7 cellular contexts compared by ENCODE assay signal in the genomic region with DNA sequence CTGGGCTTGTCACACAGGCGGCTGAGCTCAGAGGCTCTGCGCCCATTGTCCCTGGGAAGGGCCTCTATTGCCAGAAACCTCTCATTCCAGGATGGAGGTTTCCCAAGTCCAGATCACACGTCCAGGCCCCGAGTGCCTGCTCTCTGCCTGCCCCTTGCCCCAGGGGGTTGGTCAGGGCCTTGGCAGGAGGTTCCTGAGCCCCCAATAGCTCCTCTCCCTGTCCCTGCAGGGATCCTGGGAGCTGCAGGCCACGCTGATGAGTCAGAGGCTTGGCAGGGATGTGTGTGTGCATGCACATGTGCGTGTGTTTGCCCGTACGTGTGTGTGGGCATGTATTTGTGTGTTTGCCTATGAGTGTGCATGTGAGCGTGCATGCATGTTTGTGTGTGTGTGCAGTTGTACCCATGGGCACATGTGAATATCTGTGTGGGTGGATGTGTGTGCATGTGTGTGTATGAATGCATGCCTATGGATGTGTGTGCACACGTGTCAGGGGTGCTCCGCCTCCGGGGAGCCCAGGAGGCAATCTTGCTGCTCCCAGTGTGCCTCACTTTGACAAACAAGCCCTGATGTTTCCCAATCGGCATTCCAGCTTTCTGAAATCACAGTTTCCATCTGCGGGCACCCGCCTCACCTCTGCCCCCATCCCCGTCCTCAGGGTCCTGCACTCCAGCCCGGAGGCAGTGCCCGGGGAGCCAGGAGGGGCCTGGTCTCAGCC.
DNase-seq lines count a peak whose midpoint lies in the region; ATAC-seq, FAIRE-seq and TF ChIP-seq lines count a peak whose summit lies in the region.

No MANE protein-coding gene starts in this region.

- dilution Hi-C loops in IMR-90 (cut with HindIII; ENCODE audit: low sequenced_read_pairs, unreplicated experiment) = no loop called here

- intact Hi-C loops in IMR-90 (cut with micrococcal nuclease) (loop anchor here (1.0 kb wide), 2 partner anchors 40 to 97 kb away; no protein-coding TSS in a partner anchor), right lobe of liver (cut with DNase I) (loop anchor here in 1 of 2 donors (5.0 kb wide), 1 partner anchor 48 kb away; no protein-coding TSS in a partner anchor)
- intact Hi-C loops in CD4-positive, alpha-beta memory T cell (cut with micrococcal nuclease) = no loop called here

- H2AFZ ChIP-seq in IMR-90 (replicated peaks; ENCODE audit: low read length, poor library complexity) = peak overlapping the region; percentile 86

- no peak overlapping the region for H3K4me3 Mint-ChIP-seq in CD4-positive, alpha-beta memory T cell

- TF ChIP-seq POLR2A in IMR-90 (IDR thresholded peaks at IDR 0.05; ENCODE audit: low read depth, low read length) (no peak), right lobe of liver (IDR thresholded peaks at IDR 0.05) (peak; percentile 17), upper lobe of left lung (IDR thresholded peaks at IDR 0.05) (peak in 1 of 4 donors; percentile 10), GM12891 (IDR thresholded peaks at IDR 0.05; ENCODE audit: low read depth, low read length) (no peak)

- peaks cover 7% of the 10 kb centered on the region for H3K9me1 ChIP-seq in IMR-90 (ENCODE audit: insufficient read depth, low read length)

- no peak overlapping the region for H3K27ac Mint-ChIP-seq in CD4-positive, alpha-beta memory T cell

- DNase-seq in IMR-90 (peak; percentile 92), bronchial epithelial cell (ENCODE audit: low read depth) (peak; percentile 91), right lobe of liver (peak; percentile 85 to 93 (median 90)), upper lobe of left lung (peak in 1 of 2 donors; percentile 83), GM12891 (ENCODE audit: insufficient read length, low spot score) (no peak)
- DNase-seq in CD4-positive, alpha-beta memory T cell = no peak

- H3K27ac ChIP-seq in IMR-90 (ENCODE audit: insufficient read depth, low read length) (peak overlapping the region; percentile 88), right lobe of liver (peak overlapping the region; percentile 86 to 98 (median 88)), upper lobe of left lung (peak overlapping the region; percentile 82 to 89 (median 86))
- H3K27ac ChIP-seq in CD4-positive, alpha-beta memory T cell (ENCODE audit: low read depth, low read length) = no peak overlapping the region

- BruUV-seq in IMR-90 (replicated peaks; lab: Mats Ljungman, UMichigan) = no TSS peak

- peak; percentile 36 for FAIRE-seq in bronchial epithelial cell (lab: Jason Lieb, UNC)
- FAIRE-seq in GM12891 (lab: Jason Lieb, UNC) = no peak

- H3K4me2 ChIP-seq in IMR-90 (ENCODE audit: low read depth, low read length) = peak overlapping the region; percentile 63

- H3K36me3 ChIP-seq in IMR-90 (ENCODE audit: control insufficient read depth, insufficient read depth, low read length) = 0 out of 2 replicates have a peak, but pooled peaks cover 4% of the 10 kb centered on the region
- no peaks in the 10 kb centered on the region for H3K36me3 ChIP-seq in bronchial epithelial cell (ENCODE audit: control insufficient read depth, insufficient read depth, low read length)
- H3K36me3 ChIP-seq in right lobe of liver = no peaks in the 10 kb centered on the region
- H3K36me3 ChIP-seq in upper lobe of left lung = no peaks in the 10 kb centered on the region
- H3K36me3 ChIP-seq in CD4-positive, alpha-beta memory T cell (ENCODE audit: insufficient read depth, low read length) = no peaks in the 10 kb centered on the region

- peak overlapping the region; percentile 57 to 96; a peak in 3 of 4 replicates for H4K8ac ChIP-seq in IMR-90 (ENCODE audit: low read depth in 2 of 2, low read length in 2 of 2)

- peak overlapping the region; percentile 76 for H4K5ac ChIP-seq in IMR-90 (ENCODE audit: low read depth, low read length)

- WGBS in IMR-90 (ENCODE audit: extremely low coverage in 2 of 2, insufficient read length in 1 of 2), 2 experiments = 4% methylated on average over 8 of the region's 18 CpGs; no CpG with 5 or more reads in 1 of the 2 experiments
- WGBS in right lobe of liver (ENCODE audit: insufficient coverage, low coverage, low lambda C conversion rate, missing lambda C conversion rate) = 30% methylated on average over 7 of the region's 18 CpGs
- 45 to 49% methylated on average over 12 to 17 of the region's 18 CpGs for WGBS in upper lobe of left lung, 2 donors

- H4K20me1 ChIP-seq in IMR-90 (ENCODE audit: insufficient read depth, low read length) = peaks cover 10% of the 10 kb centered on the region

- no peak for TF ChIP-seq CTCF in IMR-90 (conservative IDR thresholded peaks at IDR 0.05; ENCODE audit: low read depth, low read length)
- TF ChIP-seq CTCF in bronchial epithelial cell (IDR thresholded peaks at IDR 0.05; ENCODE audit: insufficient read depth, low read length, severe bottlenecking) = no peak
- TF ChIP-seq CTCF in right lobe of liver (IDR thresholded peaks at IDR 0.05) = peak in 2 of 4 donors; percentile 15 to 29
- no peak for TF ChIP-seq CTCF in upper lobe of left lung (IDR thresholded peaks at IDR 0.05)

- no peaks in the 10 kb centered on the region for H3K36me3 Mint-ChIP-seq in CD4-positive, alpha-beta memory T cell

- peak overlapping the region; percentile 51 for H3K23ac ChIP-seq in IMR-90 (ENCODE audit: low read depth, low read length)

- peaks cover 3 to 32% of the 10 kb centered on the region in 2 experiments; a peak in 2 of 4 replicates for H3K79me1 ChIP-seq in IMR-90 (ENCODE audit: low read depth in 1 of 2, low read length in 2 of 2)

- POLR2A ChIA-PET in IMR-90 (lab: Charles Lee; ENCODE audit: unreplicated experiment) = interaction anchor here (0.6 to 1.0 kb wide), 2 partner anchors 32 to 37 kb away, joined by 3 to 8 read pairs; no protein-coding TSS in a partner anchor
- POLR2A ChIA-PET in CD4-positive, alpha-beta memory T cell (lab: Charles Lee; ENCODE audit: partially characterized antibody) = interaction anchor here (0.5 kb wide), 1 partner anchor 14 kb away, joined by 3 read pairs; no protein-coding TSS in a partner anchor

- H3K4me1 ChIP-seq in IMR-90 (ENCODE audit: control insufficient read depth, insufficient read depth, low read length) (peaks cover 36% of the 10 kb centered on the region), right lobe of liver (peaks cover 0 to 27% (median 8%) of the 10 kb centered on the region in 4 donors), upper lobe of left lung (peaks cover 25 to 34% (median 29%) of the 10 kb centered on the region in 4 donors)
- no peaks in the 10 kb centered on the region for H3K4me1 ChIP-seq in CD4-positive, alpha-beta memory T cell (ENCODE audit: insufficient read depth, low read length)

- peak overlapping the region; percentile 45 for H3K56ac ChIP-seq in IMR-90 (ENCODE audit: extremely low read depth, insufficient read depth, low read length)

- peak in 1 of 4 donors; percentile 44 for TF ChIP-seq EP300 in upper lobe of left lung (IDR thresholded peaks at IDR 0.05)

- H3K9ac ChIP-seq in IMR-90 (ENCODE audit: low read depth, low read length) = peak overlapping the region; percentile 55

- H3K14ac ChIP-seq in IMR-90 (replicated peaks; ENCODE audit: low read depth, low read length) = peak overlapping the region; percentile 69

- H2BK15ac ChIP-seq in IMR-90 (ENCODE audit: low read depth, low read length) = peak overlapping the region; percentile 57; the same call in 1 of the 3 replicates

- peak overlapping the region; percentile 99 for H2AK5ac ChIP-seq in IMR-90 (ENCODE audit: low read depth, low read length)

- H3K18ac ChIP-seq in IMR-90 (ENCODE audit: low read depth, low read length) = peak overlapping the region; percentile 68

- H3K9me3 Mint-ChIP-seq in CD4-positive, alpha-beta memory T cell = peaks cover 0 to 3% (median 0%) of the 10 kb centered on the region in 8 donors

- peak overlapping the region; percentile 96 for H3K4ac ChIP-seq in IMR-90 (ENCODE audit: low read depth, low read length)

- H3K4me1 Mint-ChIP-seq in CD4-positive, alpha-beta memory T cell = peaks cover 0 to 3% (median 1%) of the 10 kb centered on the region in 4 donors

- peak overlapping the region; percentile 94 for H2AK9ac ChIP-seq in IMR-90 (replicated peaks; ENCODE audit: low read depth, low read length, poor library complexity)

- TF ChIP-seq RAD21 in IMR-90 (IDR thresholded peaks at IDR 0.05; ENCODE audit: low read length) = no peak

- peak overlapping the region; percentile 99 for H4K91ac ChIP-seq in IMR-90 (ENCODE audit: insufficient read depth, low read depth, low read length)

- H3K4me3 ChIP-seq in IMR-90 (ENCODE audit: insufficient read depth, low read depth, low read length) (no peak overlapping the region), bronchial epithelial cell (ENCODE audit: low read depth, low read length) (no peak overlapping the region), right lobe of liver (peak overlapping the region; percentile 14 to 42 (median 34)), upper lobe of left lung (no peak overlapping the region)
- no peak overlapping the region for H3K4me3 ChIP-seq in CD4-positive, alpha-beta memory T cell (ENCODE audit: low read length in 2 of 2)

- peak overlapping the region; percentile 89 for H2BK20ac ChIP-seq in IMR-90 (ENCODE audit: low read depth, low read length)

- peak overlapping the region; percentile 94 for H2BK120ac ChIP-seq in IMR-90 (ENCODE audit: low read depth, low read length)

- H3K9me3 ChIP-seq in IMR-90 (ENCODE audit: control insufficient read depth, insufficient read depth, low read length) = no peaks in the 10 kb centered on the region
- H3K9me3 ChIP-seq in right lobe of liver = no peaks in the 10 kb centered on the region
- no peaks in the 10 kb centered on the region for H3K9me3 ChIP-seq in upper lobe of left lung
- H3K9me3 ChIP-seq in CD4-positive, alpha-beta memory T cell (ENCODE audit: control insufficient read depth in 1 of 2, low read length in 2 of 2) = no peaks in the 10 kb centered on the region

- in situ Hi-C loops in IMR-90 (cut with MboI; ENCODE audit: low sequenced_read_pairs) = no loop called here

- peak; percentile 79 for ATAC-seq in IMR-90 (ENCODE audit: low read depth)
- peak; percentile 78 to 83 (median 82) for ATAC-seq in right lobe of liver
- ATAC-seq in upper lobe of left lung (ENCODE audit: low FRiP score in 2 of 2) = peak; percentile 61 to 88
- no peak for ATAC-seq in GM21423 (IDR thresholded peaks at IDR 0.05; ENCODE audit: unreplicated experiment)

- peaks cover 0 to 1% of the 10 kb centered on the region in 2 donors for H3K27me3 Mint-ChIP-seq in CD4-positive, alpha-beta memory T cell

- H3K27me3 ChIP-seq in IMR-90 (ENCODE audit: control insufficient read depth, insufficient read depth, low read length) (no peaks in the 10 kb centered on the region), bronchial epithelial cell (ENCODE audit: control insufficient read depth, insufficient read depth, low read length) (no peaks in the 10 kb centered on the region), right lobe of liver (no peaks in the 10 kb centered on the region), upper lobe of left lung (no peaks in the 10 kb centered on the region)
- H3K27me3 ChIP-seq in CD4-positive, alpha-beta memory T cell (ENCODE audit: insufficient read depth, low read length) = no peaks in the 10 kb centered on the region

- CTCF ChIA-PET in IMR-90 (lab: Yijun Ruan, JAX) = interaction anchor here (0.7 to 1.2 kb wide), 5 partner anchors 23 to 101 kb away, joined by 3 to 4 read pairs (median 3); no protein-coding TSS in a partner anchor
- CTCF ChIA-PET in CD4-positive, alpha-beta memory T cell (lab: Charles Lee; ENCODE audit: partially characterized antibody) = interaction anchor here (1.0 kb wide), 1 partner anchor 40 kb away, joined by 3 read pairs; no protein-coding TSS in a partner anchor

- H2BK5ac ChIP-seq in IMR-90 (ENCODE audit: low read depth, low read length, poor library complexity, severe bottlenecking) = peak overlapping the region; percentile 94

Comparison
In these comparisons a context has a peak if more than half of its experiments do, and no peak if none do; other contexts are left out.
1. DNase-seq: peak in IMR-90 (single experiment), bronchial epithelial cell (single experiment) and right lobe of liver (3 of 3); none in CD4-positive, alpha-beta memory T cell (0 of 5) and GM12891 (single experiment).
2. H3K4me3 ChIP-seq: peak in right lobe of liver (3 of 3); none in IMR-90 (single experiment), bronchial epithelial cell (single experiment), upper lobe of left lung (0 of 4) and CD4-positive, alpha-beta memory T cell (0 of 2).